In the genomic region with DNA sequence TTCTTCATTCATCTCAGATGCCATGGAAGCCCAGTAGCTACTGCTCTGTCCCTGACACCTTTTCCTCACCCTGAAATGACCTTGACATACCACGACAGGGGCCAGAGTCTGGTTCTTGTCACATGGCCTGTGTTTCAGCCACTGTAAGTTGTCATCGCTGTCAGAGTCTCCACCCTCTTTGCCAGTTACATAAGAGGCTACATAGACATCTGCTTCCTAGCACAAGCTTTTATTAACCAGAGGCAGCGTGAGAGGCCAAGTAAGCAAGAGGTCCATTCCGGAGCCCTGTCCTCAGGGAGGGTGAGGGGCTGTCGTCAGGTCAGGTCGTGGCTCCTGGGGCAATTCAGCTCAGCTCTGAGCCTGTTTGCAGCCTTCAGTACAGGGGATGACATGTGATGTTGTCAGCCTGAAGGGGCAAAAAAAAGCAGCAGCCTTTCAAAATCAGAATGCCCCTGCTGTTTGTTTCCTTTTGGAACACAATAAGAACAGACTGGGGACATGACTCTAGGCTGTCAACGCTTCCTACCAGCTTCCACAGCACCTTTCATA, we compare ENCODE assay signal across 1 cellular context.
TF ChIP-seq lines count a peak whose summit lies in the region.

No MANE protein-coding gene starts in this region.

TF ChIP-seq in HepG2, 621 proteins besides CTCF, POLR2A, EP300 and RAD21 (continued from another document):
- peak; percentile 63; the same call in 1 of the 2 replicates for TF ChIP-seq RARA (CRISPR knock-in tag; IDR thresholded peaks at IDR 0.05)
- TF ChIP-seq PCBP2 (optimal IDR thresholded peaks at IDR 0.05; ENCODE audit: low read depth, low read length, poor library complexity, severe bottlenecking) = no peak
- no peak for TF ChIP-seq KDM3A (CRISPR knock-in tag; IDR thresholded peaks at IDR 0.05; ENCODE audit: low read depth)
- peak; percentile 34 for TF ChIP-seq TEAD3 (CRISPR knock-in tag; optimal IDR thresholded peaks at IDR 0.05; ENCODE audit: borderline replicate concordance)
- no peak for TF ChIP-seq ZNF713 (CRISPR knock-in tag; IDR thresholded peaks at IDR 0.05)
- TF ChIP-seq PRDM10 (CRISPR knock-in tag; IDR thresholded peaks at IDR 0.05; ENCODE audit: low read depth) = no peak
- TF ChIP-seq PAXIP1 (CRISPR knock-in tag; conservative IDR thresholded peaks at IDR 0.05) = no peak
- TF ChIP-seq SP140L (CRISPR knock-in tag; IDR thresholded peaks at IDR 0.05; ENCODE audit: borderline replicate concordance) = no peak
- no peak for TF ChIP-seq ZSCAN20 (CRISPR knock-in tag; IDR thresholded peaks at IDR 0.05; ENCODE audit: borderline replicate concordance)
- no peak for TF ChIP-seq KLF11 (CRISPR knock-in tag; IDR thresholded peaks at IDR 0.05)
- no peak for TF ChIP-seq HIVEP1 (CRISPR knock-in tag; IDR thresholded peaks at IDR 0.05)
- no peak for TF ChIP-seq CEBPB (IDR thresholded peaks at IDR 0.05; ENCODE audit: borderline replicate concordance, low read depth, low read length)
- TF ChIP-seq KDM2A (CRISPR knock-in tag; IDR thresholded peaks at IDR 0.05; ENCODE audit: borderline replicate concordance, low read depth) = no peak
- no peak for TF ChIP-seq ZNF674 (CRISPR knock-in tag; IDR thresholded peaks at IDR 0.05; ENCODE audit: low read depth)
- TF ChIP-seq ESRRA (CRISPR knock-in tag; IDR thresholded peaks at IDR 0.05; ENCODE audit: low read depth) = peak; percentile 84
- no peak for TF ChIP-seq XBP1 (CRISPR knock-in tag; IDR thresholded peaks at IDR 0.05)
- no peak for TF ChIP-seq SIN3A (IDR thresholded peaks at IDR 0.05; ENCODE audit: borderline replicate concordance, low read depth, low read length)
- TF ChIP-seq, protein P1, sequence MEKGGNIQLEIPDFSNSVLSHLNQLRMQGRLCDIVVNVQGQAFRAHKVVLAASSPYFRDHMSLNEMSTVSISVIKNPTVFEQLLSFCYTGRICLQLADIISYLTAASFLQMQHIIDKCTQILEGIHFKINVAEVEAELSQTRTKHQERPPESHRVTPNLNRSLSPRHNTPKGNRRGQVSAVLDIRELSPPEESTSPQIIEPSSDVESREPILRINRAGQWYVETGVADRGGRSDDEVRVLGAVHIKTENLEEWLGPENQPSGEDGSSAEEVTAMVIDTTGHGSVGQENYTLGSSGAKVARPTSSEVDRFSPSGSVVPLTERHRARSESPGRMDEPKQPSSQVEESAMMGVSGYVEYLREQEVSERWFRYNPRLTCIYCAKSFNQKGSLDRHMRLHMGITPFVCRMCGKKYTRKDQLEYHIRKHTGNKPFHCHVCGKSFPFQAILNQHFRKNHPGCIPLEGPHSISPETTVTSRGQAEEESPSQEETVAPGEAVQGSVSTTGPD (CRISPR knock-in tag; IDR thresholded peaks at IDR 0.05) = no peak
- no peak for TF ChIP-seq TEAD2 (CRISPR knock-in tag; IDR thresholded peaks at IDR 0.05)
- TF ChIP-seq ZNF614 (CRISPR knock-in tag; IDR thresholded peaks at IDR 0.05; ENCODE audit: borderline replicate concordance) = no peak
- TF ChIP-seq SRF (IDR thresholded peaks at IDR 0.05; ENCODE audit: low read depth, low read length) = no peak
- no peak for TF ChIP-seq TRIM24 (CRISPR knock-in tag; IDR thresholded peaks at IDR 0.05)
- no peak for TF ChIP-seq USF2 (IDR thresholded peaks at IDR 0.05; ENCODE audit: low read depth, low read length)
- peak; percentile 51; the same call in 1 of the 2 replicates for TF ChIP-seq USF2 (CRISPR knock-in tag; IDR thresholded peaks at IDR 0.05; ENCODE audit: borderline replicate concordance)
- TF ChIP-seq NCOA1 (CRISPR knock-in tag; IDR thresholded peaks at IDR 0.05) = no peak
- TF ChIP-seq, protein P2, sequence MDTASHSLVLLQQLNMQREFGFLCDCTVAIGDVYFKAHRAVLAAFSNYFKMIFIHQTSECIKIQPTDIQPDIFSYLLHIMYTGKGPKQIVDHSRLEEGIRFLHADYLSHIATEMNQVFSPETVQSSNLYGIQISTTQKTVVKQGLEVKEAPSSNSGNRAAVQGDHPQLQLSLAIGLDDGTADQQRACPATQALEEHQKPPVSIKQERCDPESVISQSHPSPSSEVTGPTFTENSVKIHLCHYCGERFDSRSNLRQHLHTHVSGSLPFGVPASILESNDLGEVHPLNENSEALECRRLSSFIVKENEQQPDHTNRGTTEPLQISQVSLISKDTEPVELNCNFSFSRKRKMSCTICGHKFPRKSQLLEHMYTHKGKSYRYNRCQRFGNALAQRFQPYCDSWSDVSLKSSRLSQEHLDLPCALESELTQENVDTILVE (CRISPR knock-in tag; IDR thresholded peaks at IDR 0.05) = no peak
- no peak for TF ChIP-seq CCDC6 (CRISPR knock-in tag; IDR thresholded peaks at IDR 0.05)
- TF ChIP-seq ZFP91 (CRISPR knock-in tag; IDR thresholded peaks at IDR 0.05; ENCODE audit: borderline replicate concordance) = no peak
- no peak for TF ChIP-seq ZNF34 (CRISPR knock-in tag; IDR thresholded peaks at IDR 0.05; ENCODE audit: borderline replicate concordance)
- TF ChIP-seq, protein P3, sequence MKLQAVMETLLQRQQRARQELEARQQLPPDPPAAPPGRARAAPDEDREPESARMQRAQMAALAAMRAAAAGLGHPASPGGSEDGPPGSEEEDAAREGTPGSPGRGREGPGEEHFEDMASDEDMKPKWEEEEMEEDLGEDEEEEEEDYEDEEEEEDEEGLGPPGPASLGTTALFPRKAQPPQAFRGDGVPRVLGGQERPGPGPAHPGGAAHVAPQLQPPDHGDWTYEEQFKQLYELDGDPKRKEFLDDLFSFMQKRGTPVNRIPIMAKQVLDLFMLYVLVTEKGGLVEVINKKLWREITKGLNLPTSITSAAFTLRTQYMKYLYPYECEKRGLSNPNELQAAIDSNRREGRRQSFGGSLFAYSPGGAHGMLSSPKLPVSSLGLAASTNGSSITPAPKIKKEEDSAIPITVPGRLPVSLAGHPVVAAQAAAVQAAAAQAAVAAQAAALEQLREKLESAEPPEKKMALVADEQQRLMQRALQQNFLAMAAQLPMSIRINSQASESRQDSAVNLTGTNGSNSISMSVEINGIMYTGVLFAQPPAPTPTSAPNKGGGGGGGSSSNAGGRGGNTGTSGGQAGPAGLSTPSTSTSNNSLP (IDR thresholded peaks at IDR 0.05; ENCODE audit: low read depth, low read length) = no peak
- TF ChIP-seq, protein P4, sequence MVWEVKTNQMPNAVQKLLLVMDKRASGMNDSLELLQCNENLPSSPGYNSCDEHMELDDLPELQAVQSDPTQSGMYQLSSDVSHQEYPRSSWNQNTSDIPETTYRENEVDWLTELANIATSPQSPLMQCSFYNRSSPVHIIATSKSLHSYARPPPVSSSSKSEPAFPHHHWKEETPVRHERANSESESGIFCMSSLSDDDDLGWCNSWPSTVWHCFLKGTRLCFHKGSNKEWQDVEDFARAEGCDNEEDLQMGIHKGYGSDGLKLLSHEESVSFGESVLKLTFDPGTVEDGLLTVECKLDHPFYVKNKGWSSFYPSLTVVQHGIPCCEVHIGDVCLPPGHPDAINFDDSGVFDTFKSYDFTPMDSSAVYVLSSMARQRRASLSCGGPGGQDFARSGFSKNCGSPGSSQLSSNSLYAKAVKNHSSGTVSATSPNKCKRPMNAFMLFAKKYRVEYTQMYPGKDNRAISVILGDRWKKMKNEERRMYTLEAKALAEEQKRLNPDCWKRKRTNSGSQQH (CRISPR knock-in tag; IDR thresholded peaks at IDR 0.05; ENCODE audit: low read depth) = no peak
